14 cellular contexts compared by ENCODE assay signal in the genomic region with DNA sequence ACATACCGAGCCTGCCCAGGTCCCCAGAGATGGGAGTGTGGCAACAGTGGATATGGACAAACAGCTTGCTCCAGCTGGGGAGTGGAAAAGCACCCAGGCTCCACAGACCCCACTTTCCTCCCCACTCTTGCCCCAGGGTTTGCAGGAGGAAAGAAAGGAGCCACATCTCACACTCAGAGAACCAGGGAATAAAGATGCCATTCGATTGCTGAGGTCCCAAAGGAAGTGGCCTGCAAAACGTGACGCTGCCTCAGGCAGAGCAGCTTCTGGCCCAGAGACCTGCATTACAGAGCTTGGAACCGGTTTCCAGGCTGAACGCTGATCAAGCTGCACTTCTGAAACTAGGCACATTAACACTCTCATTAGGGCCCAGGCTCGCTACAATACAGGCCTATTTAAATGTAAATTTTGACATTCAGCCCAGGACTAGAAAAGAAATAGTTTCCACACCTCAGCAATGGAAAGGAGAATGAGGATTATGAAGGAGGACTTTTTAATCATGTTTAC.
DNase-seq lines count a peak whose midpoint lies in the region; ATAC-seq and TF ChIP-seq lines count a peak whose summit lies in the region.
"Had no signal": no experiment of that assay in that cellular context is flagged by ENCODE, and none has a peak within 500 bp of the region (broad histone marks: within the 10 kb centered on the region; RNA-seq: fewer than 3 reads in every experiment).

No MANE protein-coding gene starts in this region.

- H3K4me3 ChIP-seq in HUES6 (ENCODE audit: low read depth, low read length) (peak overlapping the region; percentile 48), endodermal cell (ENCODE audit: low read length) (no peak overlapping the region), left lung (peak overlapping the region; percentile 10 to 24), stomach smooth muscle (ENCODE audit: low read length in 2 of 2) (peak overlapping the region; percentile 51 to 77)

- H3K9me3 Mint-ChIP-seq in endodermal cell = no peaks in the 10 kb centered on the region
- H3K9me3 Mint-ChIP-seq: CD8-positive, alpha-beta T cell; central memory CD8-positive, alpha-beta T cell had no signal

- H3K9ac ChIP-seq in HUES6 (ENCODE audit: low read length) (peak overlapping the region; percentile 26), endodermal cell (ENCODE audit: extremely low read depth, low read length, poor library complexity, severe bottlenecking) (no peak overlapping the region), stomach smooth muscle (ENCODE audit: low read length in 2 of 2) (peak overlapping the region; percentile 57 to 68)

- peak overlapping the region; percentile 69 for H3K27ac Mint-ChIP-seq in endodermal cell
- H3K27ac Mint-ChIP-seq: CD8-positive, alpha-beta T cell had no signal

- peak overlapping the region; percentile 80; the same call in 1 of the 2 replicates for H3K27ac ChIP-seq in HUES6 (ENCODE audit: low read depth, low read length)
- no peak overlapping the region for H3K27ac ChIP-seq in endodermal cell (ENCODE audit: low read depth, low read length)
- H3K27ac ChIP-seq in left lung = no peak overlapping the region
- H3K27ac ChIP-seq in stomach smooth muscle (ENCODE audit: low read length) = peak overlapping the region; percentile 11
- H3K27ac ChIP-seq: ovary had no signal

- ATAC-seq in left lung (no peak), HG03095 (IDR thresholded peaks at IDR 0.05; ENCODE audit: unreplicated experiment) (no peak), GM18861 (IDR thresholded peaks at IDR 0.05; ENCODE audit: unreplicated experiment) (no peak)
- ATAC-seq: CD8-positive, alpha-beta T cell; stimulated activated naive CD8-positive, alpha-beta T cell treated with anti-CD3 and anti-CD28 coated beads, Interleukin-15, Interleukin-2, amounts not matched to agents 100 U/mL and 50 U/mL, for 24 hours had no signal

- H3K36me3 Mint-ChIP-seq in endodermal cell (ENCODE audit: low read depth) = no peaks in the 10 kb centered on the region
- H3K36me3 Mint-ChIP-seq: CD8-positive, alpha-beta T cell had no signal

- no peak for TF ChIP-seq CTCF in endodermal cell (conservative IDR thresholded peaks at IDR 0.05)
- TF ChIP-seq CTCF in left lung (IDR thresholded peaks at IDR 0.05) = no peak

- H3K27me3 Mint-ChIP-seq in endodermal cell (ENCODE audit: insufficient read depth) = peaks cover 6% of the 10 kb centered on the region

- intact Hi-C loops in left lung (cut with DNase I) = no loop called here

- H3K4me3 Mint-ChIP-seq in endodermal cell = peak overlapping the region; percentile 35
- H3K4me3 Mint-ChIP-seq: central memory CD8-positive, alpha-beta T cell had no signal

- 29 to 34% methylated on average over 5 to 7 of the region's 7 CpGs for WGBS in endodermal cell (ENCODE audit: insufficient coverage in 1 of 2, insufficient read length in 1 of 2), 2 experiments

- H3K9me3 ChIP-seq in HUES6 (ENCODE audit: control insufficient read depth, insufficient read depth, low read depth, low read length) (no peaks in the 10 kb centered on the region), endodermal cell (ENCODE audit: control insufficient read depth, low read length) (no peaks in the 10 kb centered on the region), left lung (no peaks in the 10 kb centered on the region), stomach smooth muscle (ENCODE audit: control insufficient read depth in 2 of 2, low read length in 2 of 2) (no peaks in the 10 kb centered on the region)
- H3K9me3 ChIP-seq: ovary had no signal

- no peaks in the 10 kb centered on the region for H3K36me3 ChIP-seq in HUES6 (ENCODE audit: control insufficient read depth, insufficient read depth, low read length)
- no peaks in the 10 kb centered on the region for H3K36me3 ChIP-seq in endodermal cell (ENCODE audit: control insufficient read depth, insufficient read depth, low read length)
- H3K36me3 ChIP-seq in left lung = no peaks in the 10 kb centered on the region
- no peaks in the 10 kb centered on the region for H3K36me3 ChIP-seq in stomach smooth muscle (ENCODE audit: control insufficient read depth in 2 of 2, insufficient read depth in 2 of 2, low read length in 2 of 2)
- H3K36me3 ChIP-seq: ovary had no signal

- H3K4me1 Mint-ChIP-seq in endodermal cell = peaks cover 10% of the 10 kb centered on the region
- H3K4me1 Mint-ChIP-seq: central memory CD8-positive, alpha-beta T cell had no signal

- H3K27me3 ChIP-seq in HUES6 (ENCODE audit: control insufficient read depth, insufficient read depth, low read length) (peaks cover 4% of the 10 kb centered on the region; the same call in 1 of the 2 replicates), endodermal cell (ENCODE audit: control insufficient read depth, insufficient read depth, low read length, poor library complexity, severe bottlenecking) (no peaks in the 10 kb centered on the region), left lung (peaks cover 0 to 7% of the 10 kb centered on the region in 2 donors), stomach smooth muscle (ENCODE audit: control insufficient read depth in 1 of 2, insufficient read depth in 2 of 2, low read length in 2 of 2) (no peaks in the 10 kb centered on the region)
- H3K27me3 ChIP-seq: ovary had no signal

- DNase-seq in endodermal cell (peak; percentile 90), left lung (no peak), NOMO-1 treated with dmso at 0.1 percent for 144 hours (lab: John Stamatoyannopoulos, UW; ENCODE audit: unreplicated experiment) (no peak)
- DNase-seq: activated naive CD4-positive, alpha-beta T cell; ovary; stimulated activated CD4-positive, alpha-beta T cell treated with anti-CD3 and anti-CD28 coated beads, Interleukin-4, amount 100 ng/mL, for 1 hour; stimulated activated naive CD8-positive, alpha-beta T cell treated with anti-CD3 and anti-CD28 coated beads, Interleukin-15, Interleukin-2, amounts not matched to agents 100 U/mL and 50 U/mL, for 24 hours; T-helper 9 cell had no signal

- H3K4me1 ChIP-seq in HUES6 (ENCODE audit: control insufficient read depth, insufficient read depth, low read length) = peaks cover 30% of the 10 kb centered on the region
- H3K4me1 ChIP-seq in endodermal cell (ENCODE audit: control insufficient read depth, insufficient read depth, low read length) = no peaks in the 10 kb centered on the region
- no peaks in the 10 kb centered on the region for H3K4me1 ChIP-seq in left lung
- H3K4me1 ChIP-seq in stomach smooth muscle (ENCODE audit: control insufficient read depth, insufficient read depth, low read length) = peaks cover 13% of the 10 kb centered on the region

Comparison
In these comparisons a context has a peak if more than half of its experiments do, and no peak if none do; other contexts are left out.
1. H3K27ac ChIP-seq: peak in HUES6 (single experiment) and stomach smooth muscle (single experiment); none in endodermal cell (single experiment) and left lung (0 of 2).